In genomic region chr16:66933776-66934137, GRCh38 we compare ENCODE assay signal across 10 cellular contexts. TPM values are rescaled to one million over a fixed set of nuclear protein-coding genes. Genes with fewer than 3 reads are reported as not detected.
DNase-seq lines count a peak whose midpoint lies in the region; ATAC-seq, FAIRE-seq and TF ChIP-seq lines count a peak whose summit lies in the region.
"Had no signal": no experiment of that assay in that cellular context is flagged by ENCODE, and none has a peak within 500 bp of the region (broad histone marks: within the 10 kb centered on the region; RNA-seq: fewer than 3 reads in every experiment).

No MANE protein-coding gene starts in this region.

- peaks cover 38% of the 10 kb centered on the region for H3K36me3 ChIP-seq in NT2/D1 (ENCODE audit: insufficient read depth, insufficient read length, low read length)
- peaks cover 43% of the 10 kb centered on the region; the same call in 2 of the 3 replicates for H3K36me3 ChIP-seq in K562 (ENCODE audit: control insufficient read depth, insufficient read depth, low read length)

- H3K9me1 ChIP-seq in K562 (ENCODE audit: control insufficient read depth, insufficient read depth, low read length): peaks cover 4% of the 10 kb centered on the region

- H3K36me3 Mint-ChIP-seq in mesothelial cell of epicardium: peaks cover 5% of the 10 kb centered on the region

- peak overlapping the region; percentile 100 for H3K4me2 ChIP-seq in K562 (ENCODE audit: insufficient read depth, low read length)

- peak overlapping the region; percentile 97 for H3K27ac Mint-ChIP-seq in mesothelial cell of epicardium
- peak overlapping the region; percentile 97 to 99 for H3K27ac Mint-ChIP-seq in stimulated activated naive CD8-positive, alpha-beta T cell treated with anti-CD3 and anti-CD28 coated beads, Interleukin-15, amount 100 ng/mL, for 72 hours

- CTCF ChIA-PET in K562 (lab: Yijun Ruan, JAX; ENCODE audit: low intra/inter-chr PET ratio): no interaction called here

- TF ChIP-seq CTCF in K562 (IDR thresholded peaks at IDR 0.05 in 2 of 3, conservative IDR thresholded peaks at IDR 0.05 in 1 of 3; ENCODE audit: insufficient read depth in 2 of 3, low read depth in 1 of 3, low read length in 3 of 3) (no peak), mesothelial cell of epicardium (IDR thresholded peaks at IDR 0.05; ENCODE audit: unreplicated experiment) (no peak)

- FAIRE-seq in K562 (lab: Jason Lieb, UNC): peak; percentile 59
- FAIRE-seq: A204.1, endometrium had no signal

- H3K4me3 ChIP-seq in NT2/D1 (ENCODE audit: insufficient read length, low read depth) (peak overlapping the region; percentile 96), K562 (peak overlapping the region; percentile 99)

- no peak for TF ChIP-seq RAD21 in K562 (CRISPR knock-in tag; conservative IDR thresholded peaks at IDR 0.05 in 1 of 2, IDR thresholded peaks at IDR 0.05 in 1 of 2)

- peaks cover 49% of the 10 kb centered on the region for H3K79me2 ChIP-seq in K562 (ENCODE audit: control insufficient read depth, insufficient read depth, low read length)

- H3K9ac ChIP-seq in NT2/D1 (ENCODE audit: insufficient read length, low read depth) (peak overlapping the region; percentile 99), K562 (ENCODE audit: insufficient read depth in 1 of 2, low read depth in 2 of 2, low read length in 2 of 2) (peak overlapping the region; percentile 98 to 100)

- BruUV-seq in K562 (replicated peaks; lab: Mats Ljungman, UMichigan): no TSS peak

- intact Hi-C loops in K562 (cut with micrococcal nuclease): no loop called here

- DNase-seq in DMS53 (lab: John Stamatoyannopoulos, UW) (peak; percentile 85), DMS53 treated with DMSO at 0.1 percent for 48 hours (lab: John Stamatoyannopoulos, UW; ENCODE audit: unreplicated experiment) (no peak), NT2/D1 (ENCODE audit: low read depth, low spot score) (no peak), K562 (ENCODE audit: extremely low read depth in 1 of 4, low spot score in 3 of 4) (peak in 1 of 4 experiments; percentile 37), mesothelial cell of epicardium (ENCODE audit: low spot score in 2 of 2, unreplicated experiment in 2 of 2) (no peak), NCI-H1930 (lab: John Stamatoyannopoulos, UW) (no peak), OCI-M2 (lab: John Stamatoyannopoulos, UW; ENCODE audit: unreplicated experiment) (no peak)
- DNase-seq in stimulated activated naive CD8-positive, alpha-beta T cell treated with anti-CD3 and anti-CD28 coated beads, Interleukin-15, amount 100 ng/mL, for 72 hours: peak; percentile 27 to 56

- in situ Hi-C loops in K562 (cut with MboI): loop anchor here (5.0 kb wide), 1 partner anchor 36 kb away; no protein-coding TSS in a partner anchor

- H3K9me3 Mint-ChIP-seq in mesothelial cell of epicardium: no peaks in the 10 kb centered on the region
- no peaks in the 10 kb centered on the region for H3K9me3 Mint-ChIP-seq in stimulated activated naive CD8-positive, alpha-beta T cell treated with anti-CD3 and anti-CD28 coated beads, Interleukin-15, amount 100 ng/mL, for 72 hours

- no peaks in the 10 kb centered on the region for H3K27me3 Mint-ChIP-seq in mesothelial cell of epicardium (ENCODE audit: low read depth)
- no peaks in the 10 kb centered on the region for H3K27me3 Mint-ChIP-seq in stimulated activated naive CD8-positive, alpha-beta T cell treated with anti-CD3 and anti-CD28 coated beads, Interleukin-15, amount 100 ng/mL, for 72 hours

- peak overlapping the region; percentile 99 for H3K4me3 Mint-ChIP-seq in mesothelial cell of epicardium
- H3K4me3 Mint-ChIP-seq in stimulated activated naive CD8-positive, alpha-beta T cell treated with anti-CD3 and anti-CD28 coated beads, Interleukin-15, amount 100 ng/mL, for 72 hours: peak overlapping the region; percentile 98 to 100

- peaks cover 9% of the 10 kb centered on the region for H3K4me1 ChIP-seq in NT2/D1 (ENCODE audit: insufficient read depth, insufficient read length)
- H3K4me1 ChIP-seq in K562 (replicated peaks in 1 of 2; ENCODE audit: control insufficient read depth in 2 of 2, insufficient read depth in 2 of 2, low read length in 2 of 2): peaks cover 21 to 47% of the 10 kb centered on the region in 2 experiments

- H4K20me1 ChIP-seq in K562 (replicated peaks; ENCODE audit: control insufficient read depth, insufficient read depth, low read length): peaks cover 10% of the 10 kb centered on the region; the same call in 1 of the 2 replicates

- WGBS in K562 (ENCODE audit: insufficient coverage, low coverage, missing lambda C conversion rate): 2% methylated on average over 11 of the region's 12 CpGs

- peak overlapping the region; percentile 98 for H2AFZ ChIP-seq in K562 (ENCODE audit: low read depth, low read length)

- peak; percentile 1; the same call in 2 of the 3 replicates for ATAC-seq in K562
- ATAC-seq in stimulated activated naive CD8-positive, alpha-beta T cell treated with anti-CD3 and anti-CD28 coated beads, Interleukin-15, amount 100 ng/mL, for 72 hours: peak; percentile 80

- H3K4me1 Mint-ChIP-seq in mesothelial cell of epicardium: peaks cover 42% of the 10 kb centered on the region
- H3K4me1 Mint-ChIP-seq in stimulated activated naive CD8-positive, alpha-beta T cell treated with anti-CD3 and anti-CD28 coated beads, Interleukin-15, amount 100 ng/mL, for 72 hours: peaks cover 76% of the 10 kb centered on the region

- POLR2A ChIA-PET in K562 (lab: Yijun Ruan, JAX): interaction anchor here (0.8 to 2.8 kb wide), 5 partner anchors 12 to 59 kb away, joined by 3 to 11 read pairs (median 3); partner anchors contain the start of gene CES3

- no peak for TF ChIP-seq POLR2A in K562 (conservative IDR thresholded peaks at IDR 0.05)

- H3K9me3 ChIP-seq in NT2/D1 (ENCODE audit: insufficient read depth, low read length): no peaks in the 10 kb centered on the region
- H3K9me3 ChIP-seq in K562 (replicated peaks; ENCODE audit: control insufficient read depth, insufficient read depth, low read depth, low read length): no peaks in the 10 kb centered on the region

- H3K27me3 ChIP-seq in NT2/D1 (ENCODE audit: insufficient read depth, insufficient read length): no peaks in the 10 kb centered on the region
- H3K27me3 ChIP-seq in K562 (ENCODE audit: control insufficient read depth in 2 of 2, insufficient read depth in 2 of 2, low read length in 2 of 2): no peaks in the 10 kb centered on the region

- H3K27ac ChIP-seq in K562 (ENCODE audit: extremely low read depth, low read depth, low read length): peak overlapping the region; percentile 90

- no peak for TF ChIP-seq EP300 in K562 (IDR thresholded peaks at IDR 0.05; ENCODE audit: low read length)

RNA-seq across cellular contexts. Expression of gene CIAO2B, which starts 0.4 kb away (rescaled TPM):
- total RNA-seq in K562 (2011; cell fraction: chromatin; rRNA removed; ENCODE audit: low replicate concordance): 10.4 and 40.1 TPM in 2 replicates
- 65.7 and 75.7 TPM in 2 replicates for total RNA-seq in K562 (2011; cell fraction: nucleolus; rRNA removed)
- total RNA-seq in K562 (2011; cell fraction: nucleoplasm; rRNA removed): 39.2 and 45.6 TPM in 2 replicates
- 147 and 189 TPM in 2 replicates for total RNA-seq in K562 (2014; rRNA removed)
- 57.6 and 86.8 TPM in 2 replicates for total RNA-seq in K562 (2014; rRNA removed; fragmentation: Illumina TruSeq; extraction: Trizol)
- total RNA-seq in K562 (2015; rRNA removed; fragmentation: Illumina TruSeq; extraction: Trizol): 104 and 111 TPM in 2 replicates
- 99.4 and 104 TPM in 2 replicates for total RNA-seq in K562 (2021)
- 146 and 161 TPM in 2 replicates for polyA plus RNA-seq in K562 (2011; rRNA removed)
- 295 and 471 TPM in 2 replicates for polyA plus RNA-seq in K562 (2011; cell fraction: cytosol; rRNA removed)
- 117 and 133 TPM in 2 replicates for polyA plus RNA-seq in K562 (2011; cell fraction: nucleus; rRNA removed)
- 198 and 206 TPM in 2 replicates for polyA plus RNA-seq in K562 (2012)
- polyA plus RNA-seq in K562 (2014; fragmentation: Illumina TruSeq; extraction: Trizol): 113 and 154 TPM in 2 replicates
- polyA plus RNA-seq in K562 (2014; fragmentation: Nextera tagmentation; extraction: Ambion mirVana): 100 to 1,000 TPM; 104 to 122 TPM
- polyA plus RNA-seq in K562 (2014; rRNA removed): 182 and 250 TPM in 2 replicates
- polyA minus RNA-seq in K562 (2011; rRNA and poly(A)+ RNA removed): 67.2 and 95.6 TPM in 2 replicates
- 68.9 and 80.4 TPM in 2 replicates for polyA minus RNA-seq in K562 (2011; cell fraction: cytosol; rRNA and poly(A)+ RNA removed)
- polyA minus RNA-seq in K562 (2011; cell fraction: nucleus; rRNA and poly(A)+ RNA removed): 16.6 and 19.4 TPM in 2 replicates
- total RNA-seq in mesothelial cell of epicardium: 52.1 to 56.1 TPM (median 54.5 TPM) in 3 replicates

RNA-seq across cellular contexts. Expression of gene CES2, which starts 1.6 kb away (rescaled TPM):
- total RNA-seq in K562 (2011; cell fraction: chromatin; rRNA removed; ENCODE audit: low replicate concordance): 47.2 and 114 TPM in 2 replicates
- 82.2 and 90.6 TPM in 2 replicates for total RNA-seq in K562 (2011; cell fraction: nucleolus; rRNA removed)
- total RNA-seq in K562 (2011; cell fraction: nucleoplasm; rRNA removed): 50.4 and 59.2 TPM in 2 replicates
- total RNA-seq in K562 (2014; rRNA removed): 35.0 and 38.1 TPM in 2 replicates
- 15.2 and 16.8 TPM in 2 replicates for total RNA-seq in K562 (2014; rRNA removed; fragmentation: Illumina TruSeq; extraction: Trizol)
- total RNA-seq in K562 (2015; rRNA removed; fragmentation: Illumina TruSeq; extraction: Trizol): 23.6 and 24.4 TPM in 2 replicates
- 33.5 and 37.9 TPM in 2 replicates for total RNA-seq in K562 (2021)
- 14.0 and 14.1 TPM in 2 replicates for polyA plus RNA-seq in K562 (2011; rRNA removed)
- 14.0 and 32.8 TPM in 2 replicates for polyA plus RNA-seq in K562 (2011; cell fraction: cytosol; rRNA removed)
- 17.8 and 25.2 TPM in 2 replicates for polyA plus RNA-seq in K562 (2011; cell fraction: nucleus; rRNA removed)
- polyA plus RNA-seq in K562 (2012): 22.3 and 36.1 TPM in 2 replicates
- polyA plus RNA-seq in K562 (2014; fragmentation: Illumina TruSeq; extraction: Trizol): 24.9 and 28.4 TPM in 2 replicates
- 1 to 10 TPM; 2.2 to 2.4 TPM for polyA plus RNA-seq in K562 (2014; fragmentation: Nextera tagmentation; extraction: Ambion mirVana)
- polyA plus RNA-seq in K562 (2014; rRNA removed): 27.7 and 28.3 TPM in 2 replicates
- polyA minus RNA-seq in K562 (2011; rRNA and poly(A)+ RNA removed): 11.9 and 18.9 TPM in 2 replicates
- 22.0 and 22.2 TPM in 2 replicates for polyA minus RNA-seq in K562 (2011; cell fraction: cytosol; rRNA and poly(A)+ RNA removed)
- polyA minus RNA-seq in K562 (2011; cell fraction: nucleus; rRNA and poly(A)+ RNA removed): 44.2 and 45.3 TPM in 2 replicates
- 52.0 to 53.4 TPM (median 52.5 TPM) in 3 replicates for total RNA-seq in mesothelial cell of epicardium

RNA-seq across cellular contexts. Expression of gene RRAD, which starts 8.4 kb away (rescaled TPM):
- total RNA-seq in K562 (2011; cell fraction: chromatin; rRNA removed; ENCODE audit: low replicate concordance): not detected in 2 replicates
- 0.79 and 1.2 TPM in 2 replicates for total RNA-seq in K562 (2011; cell fraction: nucleolus; rRNA removed)
- total RNA-seq in K562 (2011; cell fraction: nucleoplasm; rRNA removed): 0.44 TPM in 1 of 2 replicates, not detected in the other
- total RNA-seq in K562 (2014; rRNA removed) (0.09 and 0.12 TPM in 2 replicates), K562 (2014; rRNA removed; fragmentation: Illumina TruSeq; extraction: Trizol) (not detected in 2 replicates), K562 (2015; rRNA removed; fragmentation: Illumina TruSeq; extraction: Trizol) (not detected in 2 replicates), K562 (2021) (0.13 and 0.16 TPM in 2 replicates), mesothelial cell of epicardium (2.7 to 3.7 TPM (median 2.9 TPM) in 3 replicates)
- polyA plus RNA-seq in K562 (2011; rRNA removed) (0.05 and 0.20 TPM in 2 replicates), K562 (2014; fragmentation: Illumina TruSeq; extraction: Trizol) (not detected in 2 replicates), K562 (2014; fragmentation: Nextera tagmentation; extraction: Ambion mirVana) (not detected), K562 (2014; rRNA removed) (0.12 TPM in 1 of 2 replicates, not detected in the other)
- polyA plus RNA-seq in K562 (2011; cell fraction: cytosol; rRNA removed): 0.28 and 0.65 TPM in 2 replicates
- 0.20 and 0.71 TPM in 2 replicates for polyA plus RNA-seq in K562 (2011; cell fraction: nucleus; rRNA removed)
- 0.12 and 1.1 TPM in 2 replicates for polyA plus RNA-seq in K562 (2012)
- polyA minus RNA-seq in K562 (2011; rRNA and poly(A)+ RNA removed): 0.14 TPM in 1 of 2 replicates, not detected in the other
- polyA minus RNA-seq in K562 (2011; cell fraction: cytosol; rRNA and poly(A)+ RNA removed): 0.95 TPM in 1 of 2 replicates, not detected in the other
- 0.22 TPM in 1 of 2 replicates, not detected in the other for polyA minus RNA-seq in K562 (2011; cell fraction: nucleus; rRNA and poly(A)+ RNA removed)

RNA-seq across cellular contexts. Expression of gene CDH16, which starts 15.1 kb away (rescaled TPM):
- not detected in 2 replicates for total RNA-seq in K562 (2011; cell fraction: chromatin; rRNA removed; ENCODE audit: low replicate concordance)
- total RNA-seq in K562 (2011; cell fraction: nucleolus; rRNA removed): not detected in 2 replicates
- not detected in 2 replicates for total RNA-seq in K562 (2011; cell fraction: nucleoplasm; rRNA removed)
- not detected in 2 replicates for total RNA-seq in K562 (2014; rRNA removed)
- not detected in 2 replicates for total RNA-seq in K562 (2014; rRNA removed; fragmentation: Illumina TruSeq; extraction: Trizol)
- not detected in 2 replicates for total RNA-seq in K562 (2015; rRNA removed; fragmentation: Illumina TruSeq; extraction: Trizol)
- total RNA-seq in K562 (2021): not detected in 2 replicates
- not detected in 2 replicates for polyA plus RNA-seq in K562 (2011; rRNA removed)
- polyA plus RNA-seq in K562 (2011; cell fraction: cytosol; rRNA removed): not detected in 2 replicates
- polyA plus RNA-seq in K562 (2011; cell fraction: nucleus; rRNA removed): not detected in 2 replicates
- polyA plus RNA-seq in K562 (2012): not detected in 2 replicates
- polyA plus RNA-seq in K562 (2014; fragmentation: Illumina TruSeq; extraction: Trizol): not detected in 2 replicates
- polyA plus RNA-seq in K562 (2014; fragmentation: Nextera tagmentation; extraction: Ambion mirVana): not detected
- polyA plus RNA-seq in K562 (2014; rRNA removed): not detected in 2 replicates
- not detected in 2 replicates for polyA minus RNA-seq in K562 (2011; rRNA and poly(A)+ RNA removed)
- not detected in 2 replicates for polyA minus RNA-seq in K562 (2011; cell fraction: cytosol; rRNA and poly(A)+ RNA removed)
- not detected in 2 replicates for polyA minus RNA-seq in K562 (2011; cell fraction: nucleus; rRNA and poly(A)+ RNA removed)
- not detected in 3 replicates for total RNA-seq in mesothelial cell of epicardium

RNA-seq across cellular contexts. Expression of gene CES3, which starts 27.3 kb away (rescaled TPM):
- total RNA-seq in K562 (2011; cell fraction: chromatin; rRNA removed; ENCODE audit: low replicate concordance): 3.7 and 10.0 TPM in 2 replicates
- total RNA-seq in K562 (2011; cell fraction: nucleolus; rRNA removed): 6.3 and 12.5 TPM in 2 replicates
- total RNA-seq in K562 (2011; cell fraction: nucleoplasm; rRNA removed): 4.3 and 6.3 TPM in 2 replicates
- 0.68 and 2.0 TPM in 2 replicates for total RNA-seq in K562 (2014; rRNA removed)
- 0.61 and 0.65 TPM in 2 replicates for total RNA-seq in K562 (2014; rRNA removed; fragmentation: Illumina TruSeq; extraction: Trizol)
- 1.0 and 1.7 TPM in 2 replicates for total RNA-seq in K562 (2015; rRNA removed; fragmentation: Illumina TruSeq; extraction: Trizol)
- total RNA-seq in K562 (2021): 2.2 and 2.8 TPM in 2 replicates
- 0.60 and 4.4 TPM in 2 replicates for polyA plus RNA-seq in K562 (2011; rRNA removed)
- 0.57 and 2.3 TPM in 2 replicates for polyA plus RNA-seq in K562 (2011; cell fraction: cytosol; rRNA removed)
- polyA plus RNA-seq in K562 (2011; cell fraction: nucleus; rRNA removed): 8.2 and 24.8 TPM in 2 replicates
- polyA plus RNA-seq in K562 (2012): 1.2 and 3.3 TPM in 2 replicates
- 0.98 and 1.2 TPM in 2 replicates for polyA plus RNA-seq in K562 (2014; fragmentation: Illumina TruSeq; extraction: Trizol)
- polyA plus RNA-seq in K562 (2014; fragmentation: Nextera tagmentation; extraction: Ambion mirVana): under 1 TPM; 0.06 TPM
- 1.3 and 3.1 TPM in 2 replicates for polyA plus RNA-seq in K562 (2014; rRNA removed)
- 1.1 and 2.1 TPM in 2 replicates for polyA minus RNA-seq in K562 (2011; rRNA and poly(A)+ RNA removed)
- 2.2 TPM in 1 of 2 replicates, not detected in the other for polyA minus RNA-seq in K562 (2011; cell fraction: cytosol; rRNA and poly(A)+ RNA removed)
- polyA minus RNA-seq in K562 (2011; cell fraction: nucleus; rRNA and poly(A)+ RNA removed): 3.6 and 18.4 TPM in 2 replicates
- total RNA-seq in mesothelial cell of epicardium: 4.8 to 5.4 TPM (median 5.1 TPM) in 3 replicates

Comparison
In these comparisons a context has a peak if more than half of its experiments do, and no peak if none do; other contexts are left out.
1. DNase-seq: peak in DMS53 (single experiment) and stimulated activated naive CD8-positive, alpha-beta T cell treated with anti-CD3 and anti-CD28 coated beads, Interleukin-15, amount 100 ng/mL, for 72 hours (2 of 2); none in DMS53 treated with DMSO at 0.1 percent for 48 hours (single experiment), NT2/D1 (single experiment), mesothelial cell of epicardium (0 of 2), NCI-H1930 (0 of 2) and OCI-M2 (single experiment).